9 cellular contexts compared by ENCODE assay signal in the genomic region with DNA sequence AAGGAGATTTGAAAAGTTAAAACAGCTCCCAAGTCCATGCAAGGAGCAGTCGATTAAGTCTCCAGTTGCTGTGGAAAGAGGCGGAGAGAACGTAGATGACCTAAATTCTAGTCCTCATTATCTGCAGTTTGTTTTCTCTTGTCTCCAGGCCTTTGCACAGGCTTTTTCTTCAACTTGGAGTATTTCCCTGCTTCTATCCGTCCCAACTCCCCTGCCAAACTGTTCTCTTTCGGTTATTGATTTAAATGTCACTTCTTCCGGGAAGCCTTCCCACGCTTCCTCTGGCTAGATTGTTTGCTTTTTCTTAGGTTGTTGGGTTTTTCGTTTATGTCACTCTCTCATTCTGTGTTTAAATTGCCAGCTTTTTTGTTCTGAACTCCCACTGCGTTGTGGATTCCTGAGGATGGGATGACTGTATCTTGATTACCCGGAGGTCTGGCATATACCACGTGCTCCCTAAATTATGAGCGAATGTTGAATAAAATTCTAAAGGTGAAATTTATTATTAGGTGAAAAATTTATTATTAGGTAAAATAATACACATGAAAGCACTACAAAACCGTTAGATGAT. TPM values are rescaled to one million over a fixed set of nuclear protein-coding genes. Genes with fewer than 3 reads are reported as not detected.
DNase-seq lines count a peak whose midpoint lies in the region; ATAC-seq, FAIRE-seq and TF ChIP-seq lines count a peak whose summit lies in the region.
"Had no signal": no experiment of that assay in that cellular context is flagged by ENCODE, and none has a peak within 500 bp of the region (broad histone marks: within the 10 kb centered on the region; RNA-seq: fewer than 3 reads in every experiment).

No MANE protein-coding gene starts in this region.

- H3K27me3 ChIP-seq in CD8-positive, alpha-beta T cell (ENCODE audit: insufficient read depth, low read length) = no peaks in the 10 kb centered on the region
- H3K27me3 ChIP-seq in astrocyte (ENCODE audit: insufficient read depth, low read length) = no peaks in the 10 kb centered on the region

- no peaks in the 10 kb centered on the region for H4K20me1 ChIP-seq in astrocyte (ENCODE audit: insufficient read depth, low read length)

- intact Hi-C loops in CD8-positive, alpha-beta T cell (cut with DNase I, micrococcal nuclease) = loop anchor here (1.0 to 5.0 kb wide), 8 partner anchors 18 to 673 kb away; partner anchors contain the start of genes HIKESHI (in 2 of the 2), PICALM (in 2 of the 2), TMEM126A (in 2 of the 2) and SYTL2 (in 1 of the 2)
- intact Hi-C loops in kidney (cut with DNase I) = no loop called here

- POLR2A ChIA-PET in CD8-positive, alpha-beta T cell (lab: Charles Lee) = interaction anchor here (1.1 to 3.9 kb wide), 4 partner anchors 20 to 616 kb away, joined by 6 to 35 read pairs (median 18); partner anchors contain the start of genes CREBZF, EED, PICALM and TMEM126A

- H3K4me3 ChIP-seq in CD8-positive, alpha-beta T cell (ENCODE audit: low read depth, low read length) = peak overlapping the region; percentile 91
- H3K4me3 ChIP-seq in astrocyte (ENCODE audit: insufficient read depth, low read depth, low read length) (peak overlapping the region; percentile 99), kidney (ENCODE audit: low read length in 2 of 2) (peak overlapping the region; percentile 95 to 99)

- CTCF ChIA-PET in CD8-positive, alpha-beta T cell (lab: Charles Lee) = interaction anchor here (0.7 to 1.0 kb wide), 3 partner anchors 9 to 226 kb away, joined by 3 to 4 read pairs (median 3); no protein-coding TSS in a partner anchor

- H3K27ac ChIP-seq in CD8-positive, alpha-beta T cell (ENCODE audit: low read depth, low read length) = peak overlapping the region; percentile 76
- peak overlapping the region; percentile 59 for H3K27ac ChIP-seq in astrocyte (ENCODE audit: low read depth, low read length)
- H3K27ac ChIP-seq in kidney (ENCODE audit: low read depth in 2 of 2, low read length in 2 of 2) = peak overlapping the region; percentile 75 to 80

- H3K27me3 Mint-ChIP-seq in CD8-positive, alpha-beta T cell (ENCODE audit: low read depth) = no peaks in the 10 kb centered on the region
- no peaks in the 10 kb centered on the region for H3K27me3 Mint-ChIP-seq in astrocyte (ENCODE audit: low read depth, unreplicated experiment)
- no peaks in the 10 kb centered on the region for H3K27me3 Mint-ChIP-seq in stimulated activated naive CD8-positive, alpha-beta T cell treated with anti-CD3 and anti-CD28 coated beads, Interleukin-15, Interleukin-2, amounts not matched to agents 100 ng/mL and 50 ng/mL, for 24 hours

- TF ChIP-seq CTCF in CD8-positive, alpha-beta T cell (IDR thresholded peaks at IDR 0.05) = no peak
- TF ChIP-seq CTCF in astrocyte (IDR thresholded peaks at IDR 0.05; ENCODE audit: insufficient read depth, low read depth, low read length) = no peak
- no peak for TF ChIP-seq CTCF in kidney (IDR thresholded peaks at IDR 0.05; ENCODE audit: borderline replicate concordance, extremely low read depth, insufficient read depth)

- peak overlapping the region; percentile 79 for H2AFZ ChIP-seq in astrocyte (ENCODE audit: low read depth, low read length)

- peak overlapping the region; percentile 88 for H3K9ac ChIP-seq in astrocyte (ENCODE audit: low read length)
- peak overlapping the region; percentile 72 to 93 for H3K9ac ChIP-seq in kidney (ENCODE audit: low read length in 2 of 2)

- peaks cover 5% of the 10 kb centered on the region for H3K36me3 ChIP-seq in CD8-positive, alpha-beta T cell (ENCODE audit: insufficient read depth, low read length)
- H3K36me3 ChIP-seq in astrocyte (ENCODE audit: insufficient read depth, low read length) (no peaks in the 10 kb centered on the region), kidney (ENCODE audit: control insufficient read depth in 1 of 2, insufficient read depth in 2 of 2, low read length in 2 of 2) (no peaks in the 10 kb centered on the region)

- peaks cover 40% of the 10 kb centered on the region for H3K79me2 ChIP-seq in astrocyte (ENCODE audit: insufficient read depth, low read length)

- FAIRE-seq in astrocyte (lab: Jason Lieb, UNC) (peak; percentile 47), kidney (lab: Jason Lieb, UNC) (no peak)

- peak overlapping the region; percentile 96 for H3K27ac Mint-ChIP-seq in CD8-positive, alpha-beta T cell
- peak overlapping the region; percentile 98 for H3K27ac Mint-ChIP-seq in astrocyte (ENCODE audit: unreplicated experiment)
- H3K27ac Mint-ChIP-seq in stimulated activated naive CD8-positive, alpha-beta T cell treated with anti-CD3 and anti-CD28 coated beads, Interleukin-15, Interleukin-2, amounts not matched to agents 100 ng/mL and 50 ng/mL, for 24 hours = peak overlapping the region; percentile 92

- peaks cover 14% of the 10 kb centered on the region for H3K4me1 ChIP-seq in CD8-positive, alpha-beta T cell (ENCODE audit: insufficient read depth, low read length)
- peaks cover 13% of the 10 kb centered on the region for H3K4me1 ChIP-seq in astrocyte (ENCODE audit: insufficient read depth, low read length)
- H3K4me1 ChIP-seq in kidney (ENCODE audit: control insufficient read depth in 1 of 2, insufficient read depth in 1 of 2, low read depth in 1 of 2, low read length in 2 of 2) = peaks cover 0 to 4% of the 10 kb centered on the region in 2 donors

- peak overlapping the region; percentile 91 for H3K4me3 Mint-ChIP-seq in CD8-positive, alpha-beta T cell
- peak overlapping the region; percentile 98 for H3K4me3 Mint-ChIP-seq in astrocyte (ENCODE audit: unreplicated experiment)
- peak overlapping the region; percentile 93 for H3K4me3 Mint-ChIP-seq in stimulated activated naive CD8-positive, alpha-beta T cell treated with anti-CD3 and anti-CD28 coated beads, Interleukin-15, Interleukin-2, amounts not matched to agents 100 ng/mL and 50 ng/mL, for 24 hours

- no peak for DNase-seq in CD8-positive, alpha-beta T cell
- DNase-seq in KG1 (lab: John Stamatoyannopoulos, UW) = peak; percentile 74
- no peak for DNase-seq in astrocyte (ENCODE audit: low read depth)
- DNase-seq in kidney = no peak
- DNase-seq in anterior cingulate cortex (lab: John Stamatoyannopoulos, UW) = no peak
- DNase-seq in ecto neural progenitor cell (ENCODE audit: low spot score) = no peak

- H3K9me3 Mint-ChIP-seq in CD8-positive, alpha-beta T cell = no peaks in the 10 kb centered on the region
- no peaks in the 10 kb centered on the region for H3K9me3 Mint-ChIP-seq in astrocyte (ENCODE audit: unreplicated experiment)
- no peaks in the 10 kb centered on the region for H3K9me3 Mint-ChIP-seq in stimulated activated naive CD8-positive, alpha-beta T cell treated with anti-CD3 and anti-CD28 coated beads, Interleukin-15, Interleukin-2, amounts not matched to agents 100 ng/mL and 50 ng/mL, for 24 hours

- no peaks in the 10 kb centered on the region for H3K9me3 ChIP-seq in CD8-positive, alpha-beta T cell (ENCODE audit: low read length)
- H3K9me3 ChIP-seq in astrocyte (ENCODE audit: insufficient read depth, low read depth, low read length) (no peaks in the 10 kb centered on the region), kidney (ENCODE audit: control insufficient read depth in 1 of 2, low read length in 2 of 2) (no peaks in the 10 kb centered on the region)

- peaks cover 53% of the 10 kb centered on the region for H3K4me1 Mint-ChIP-seq in CD8-positive, alpha-beta T cell (ENCODE audit: low read depth)
- H3K4me1 Mint-ChIP-seq in astrocyte (ENCODE audit: low read depth, unreplicated experiment) = peaks cover 16% of the 10 kb centered on the region
- peaks cover 45% of the 10 kb centered on the region for H3K4me1 Mint-ChIP-seq in stimulated activated naive CD8-positive, alpha-beta T cell treated with anti-CD3 and anti-CD28 coated beads, Interleukin-15, Interleukin-2, amounts not matched to agents 100 ng/mL and 50 ng/mL, for 24 hours (ENCODE audit: low read depth)

- peak; percentile 9 for ATAC-seq in CD8-positive, alpha-beta T cell
- ATAC-seq in GM21515 (IDR thresholded peaks at IDR 0.05; ENCODE audit: unreplicated experiment) = peak; percentile 9

- peak overlapping the region; percentile 98 for H3K4me2 ChIP-seq in astrocyte (ENCODE audit: low read length)

- H3K36me3 Mint-ChIP-seq in CD8-positive, alpha-beta T cell = peaks cover 38% of the 10 kb centered on the region
- H3K36me3 Mint-ChIP-seq in astrocyte (ENCODE audit: low read depth, unreplicated experiment) = no peaks in the 10 kb centered on the region
- H3K36me3 Mint-ChIP-seq in stimulated activated naive CD8-positive, alpha-beta T cell treated with anti-CD3 and anti-CD28 coated beads, Interleukin-15, Interleukin-2, amounts not matched to agents 100 ng/mL and 50 ng/mL, for 24 hours (ENCODE audit: low read depth) = peaks cover 19% of the 10 kb centered on the region

RNA-seq across cellular contexts. Expression of gene TMEM126B, which starts 0.5 kb away (rescaled TPM):
- total RNA-seq in CD8-positive, alpha-beta T cell = 10 to 100 TPM; 16.2 to 19.9 TPM
- total RNA-seq in astrocyte (50.9 and 51.3 TPM in 2 replicates), kidney (51.5 TPM)
- 54.7 TPM for polyA plus RNA-seq in kidney (ENCODE audit: insufficient read depth, low read depth, low replicate concordance)

RNA-seq across cellular contexts. Expression of gene DLG2, which starts 1.7 kb away (rescaled TPM):
- total RNA-seq in CD8-positive, alpha-beta T cell = 1 to 10 TPM; 2.1 to 2.3 TPM
- total RNA-seq in astrocyte = 1.8 and 2.8 TPM in 2 replicates
- total RNA-seq in kidney = 7.2 TPM
- 2.9 TPM for polyA plus RNA-seq in kidney (ENCODE audit: insufficient read depth, low read depth, low replicate concordance)

RNA-seq across cellular contexts. Expression of gene TMEM126A, which starts 18.9 kb away (rescaled TPM):
- total RNA-seq in CD8-positive, alpha-beta T cell = 10 to 100 TPM; 23.3 to 26.8 TPM
- 45.3 and 47.2 TPM in 2 replicates for total RNA-seq in astrocyte
- 20.3 TPM for total RNA-seq in kidney
- polyA plus RNA-seq in kidney (ENCODE audit: insufficient read depth, low read depth, low replicate concordance) = 63.8 TPM

RNA-seq across cellular contexts. Expression of gene CREBZF, which starts 36.1 kb away (rescaled TPM):
- total RNA-seq in CD8-positive, alpha-beta T cell = 10 to 100 TPM; 32.2 to 33.3 TPM
- total RNA-seq in astrocyte = 28.6 and 31.0 TPM in 2 replicates
- total RNA-seq in kidney = 44.7 TPM
- 15.2 TPM for polyA plus RNA-seq in kidney (ENCODE audit: insufficient read depth, low read depth, low replicate concordance)

RNA-seq across cellular contexts. Expression of gene CCDC89, which starts 57.1 kb away (rescaled TPM):
- not detected for total RNA-seq in CD8-positive, alpha-beta T cell
- 0.26 and 0.30 TPM in 2 replicates for total RNA-seq in astrocyte
- 3.7 TPM for total RNA-seq in kidney
- 2.7 TPM for polyA plus RNA-seq in kidney (ENCODE audit: insufficient read depth, low read depth, low replicate concordance)
- total RNA-seq: NCI-H460 had no signal
